ENCODE assay signal across 14 cellular contexts in genomic region chr5:170783498-170784247, GRCh38. TPM values are rescaled to one million over a fixed set of nuclear protein-coding genes. Genes with fewer than 3 reads are reported as not detected.
"Had no signal": no experiment of that assay in that cellular context is flagged by ENCODE, and none has a peak within 500 bp of the region (broad histone marks: within the 10 kb centered on the region; RNA-seq: fewer than 3 reads in every experiment).

A gene with protein sequence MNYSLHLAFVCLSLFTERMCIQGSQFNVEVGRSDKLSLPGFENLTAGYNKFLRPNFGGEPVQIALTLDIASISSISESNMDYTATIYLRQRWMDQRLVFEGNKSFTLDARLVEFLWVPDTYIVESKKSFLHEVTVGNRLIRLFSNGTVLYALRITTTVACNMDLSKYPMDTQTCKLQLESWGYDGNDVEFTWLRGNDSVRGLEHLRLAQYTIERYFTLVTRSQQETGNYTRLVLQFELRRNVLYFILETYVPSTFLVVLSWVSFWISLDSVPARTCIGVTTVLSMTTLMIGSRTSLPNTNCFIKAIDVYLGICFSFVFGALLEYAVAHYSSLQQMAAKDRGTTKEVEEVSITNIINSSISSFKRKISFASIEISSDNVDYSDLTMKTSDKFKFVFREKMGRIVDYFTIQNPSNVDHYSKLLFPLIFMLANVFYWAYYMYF (plus strand): TSS chr5:170783725. CDS start chr5:170788616, 4,891 bp downstream.

- H3K4me3 ChIP-seq: tibial artery had no signal

- ATAC-seq: activated CD8-positive, alpha-beta memory T cell treated with anti-CD3 and anti-CD28 coated beads, Interleukin-2, amount 10 ng/mL, durations not matched to agents 7 days and 5 days; activated naive CD4-positive, alpha-beta T cell treated with anti-CD3 and anti-CD28 coated beads, Interleukin-2, amount 50 U/mL, for 72 hours; esophagus mucosa had no signal

- H3K27me3 ChIP-seq: tibial artery had no signal

- H3K9me3 ChIP-seq: tibial artery had no signal

- H3K36me3 ChIP-seq: tibial artery had no signal

- DNase-seq: activated CD4-positive, alpha-beta T cell treated with anti-CD3 and anti-CD28 coated beads, Interleukin-2, amount 50 U/mL, for 4 hours; activated CD4-positive, CD25-positive, alpha-beta regulatory T cell treated with anti-CD3 and anti-CD28 coated beads, Interleukin-2, amount 50 U/mL, for 72 hours; activated CD8-positive, alpha-beta memory T cell treated with anti-CD3 and anti-CD28 coated beads, Interleukin-2, amount 10 ng/mL, durations not matched to agents 7 days and 5 days; activated effector memory CD4-positive, alpha-beta T cell treated with Interleukin-2 at 50 U/mL for 16 hours; activated T-cell treated with anti-CD3 and anti-CD28 coated beads, Interleukin-2, amount 50 U/mL, for 24 hours; amniotic stem cell; cerebellar nuclear complex; stimulated activated CD4-positive, alpha-beta T cell treated with anti-CD3 and anti-CD28 coated beads, Interleukin-4, amount 100 ng/mL, for 4 hours; tibial artery had no signal

- H3K4me1 ChIP-seq: tibial artery had no signal

- H3K27ac ChIP-seq: tibial artery had no signal

RNA-seq across cellular contexts. Expression of the gene that starts here (rescaled TPM):
- total RNA-seq: activated CD8-positive, alpha-beta memory T cell treated with anti-CD3 and anti-CD28 coated beads, Interleukin-2, amount 10 ng/mL, durations not matched to agents 7 days and 5 days; activated naive CD4-positive, alpha-beta T cell treated with anti-CD3 and anti-CD28 coated beads, Interleukin-2, amount 50 U/mL, for 72 hours; fibroblast of villous mesenchyme; osteocyte had no signal
- polyA plus RNA-seq: neural cell had no signal
